In genomic region chr19:11377237-11377636, GRCh38 we compare ENCODE assay signal across 1 cellular context.
A peak's percentile ranks its signal among the peaks of the same experiment; 100 is the strongest.
TF ChIP-seq lines count a peak whose summit lies in the region.

No MANE protein-coding gene starts in this region.

TF ChIP-seq in H1, 55 proteins besides CTCF, POLR2A, EP300 and RAD21:
- TF ChIP-seq NRF1 (IDR thresholded peaks at IDR 0.05; ENCODE audit: low read depth, low read length) (no peak), JUND (IDR thresholded peaks at IDR 0.05; ENCODE audit: low read length) (no peak), USF2 (IDR thresholded peaks at IDR 0.05; ENCODE audit: low read length) (peak; percentile 75), ATF3 (IDR thresholded peaks at IDR 0.05; ENCODE audit: insufficient read depth, low read depth, low read length) (peak; percentile 68; the same call in 1 of the 2 replicates), SUZ12 (IDR thresholded peaks at IDR 0.05; ENCODE audit: low read length) (no peak)
